In genomic region chr9:4508246-4508906, GRCh38 we compare ENCODE assay signal across 3 cellular contexts.
TF ChIP-seq lines count a peak whose summit lies in the region.

No MANE protein-coding gene starts in this region.

TF ChIP-seq in liver, 16 proteins besides CTCF, POLR2A, EP300 and RAD21:
- peak; percentile 48 to 63 for TF ChIP-seq HNF4A (conservative IDR thresholded peaks at IDR 0.05)
- TF ChIP-seq SP1 (IDR thresholded peaks at IDR 0.05): peak; percentile 40
- peak; percentile 42 for TF ChIP-seq MAX (IDR thresholded peaks at IDR 0.05)
- no peak for TF ChIP-seq REST (IDR thresholded peaks at IDR 0.05)
- TF ChIP-seq TAF1 (conservative IDR thresholded peaks at IDR 0.05): no peak
- no peak for TF ChIP-seq ZBTB33 (IDR thresholded peaks at IDR 0.05)
- TF ChIP-seq RXRA (IDR thresholded peaks at IDR 0.05): peak; percentile 67 to 78
- TF ChIP-seq YY1 (IDR thresholded peaks at IDR 0.05): peak; percentile 32
- no peak for TF ChIP-seq EGR1 (IDR thresholded peaks at IDR 0.05; ENCODE audit: low read depth in 2 of 2)
- peak in 1 of 2 donors; percentile 47 for TF ChIP-seq JUND (IDR thresholded peaks at IDR 0.05)
- TF ChIP-seq ATF3 (IDR thresholded peaks at IDR 0.05): peak; percentile 18

TF ChIP-seq in HepG2, 621 proteins besides CTCF, POLR2A, EP300 and RAD21:
- no peak for TF ChIP-seq MAF1 (CRISPR knock-in tag; IDR thresholded peaks at IDR 0.05; ENCODE audit: borderline replicate concordance)
- no peak for TF ChIP-seq SOX13 (IDR thresholded peaks at IDR 0.05)
- TF ChIP-seq SOX13 (CRISPR knock-in tag; conservative IDR thresholded peaks at IDR 0.05 in 1 of 2, IDR thresholded peaks at IDR 0.05 in 1 of 2): no peak
- TF ChIP-seq RFXAP (CRISPR knock-in tag; IDR thresholded peaks at IDR 0.05; ENCODE audit: borderline replicate concordance): no peak
- TF ChIP-seq DRAP1 (CRISPR knock-in tag; IDR thresholded peaks at IDR 0.05): no peak
- TF ChIP-seq MIER2 (CRISPR knock-in tag; IDR thresholded peaks at IDR 0.05): no peak
- no peak for TF ChIP-seq TCF7 (IDR thresholded peaks at IDR 0.05; ENCODE audit: low read depth)
- TF ChIP-seq ELF4 (CRISPR knock-in tag; IDR thresholded peaks at IDR 0.05; ENCODE audit: borderline replicate concordance): no peak
- no peak for TF ChIP-seq SNAPC4 (CRISPR knock-in tag; IDR thresholded peaks at IDR 0.05)
- no peak for TF ChIP-seq ZEB1 (IDR thresholded peaks at IDR 0.05; ENCODE audit: insufficient replicate concordance, low read depth)
- TF ChIP-seq ZNF616 (CRISPR knock-in tag; IDR thresholded peaks at IDR 0.05; ENCODE audit: low read depth): no peak
- no peak for TF ChIP-seq ZNF672 (CRISPR knock-in tag; IDR thresholded peaks at IDR 0.05)
- no peak for TF ChIP-seq ZNF329 (CRISPR knock-in tag; IDR thresholded peaks at IDR 0.05; ENCODE audit: low read depth)
- no peak for TF ChIP-seq NR2C2 (CRISPR knock-in tag; IDR thresholded peaks at IDR 0.05; ENCODE audit: borderline replicate concordance)
- TF ChIP-seq SMAD9 (CRISPR knock-in tag; IDR thresholded peaks at IDR 0.05): no peak

TF ChIP-seq in GM12878, 131 proteins besides CTCF, POLR2A, EP300 and RAD21:
- TF ChIP-seq PBX3 (IDR thresholded peaks at IDR 0.05; ENCODE audit: insufficient replicate concordance, low read depth, low read length) (peak; percentile 10), MLLT1 (IDR thresholded peaks at IDR 0.05) (no peak)
